In genomic region chr5:170302729-170303501, GRCh38 we compare ENCODE assay signal across 7 cellular contexts.
DNase-seq lines count a peak whose midpoint lies in the region; ATAC-seq lines count a peak whose summit lies in the region.

No MANE protein-coding gene starts in this region.

- H3K4me3 Mint-ChIP-seq in effector memory CD8-positive, alpha-beta T cell: peak overlapping the region; percentile 80 to 85

- H3K4me1 Mint-ChIP-seq in effector memory CD8-positive, alpha-beta T cell (ENCODE audit: low read depth in 2 of 2): peaks cover 41 to 50% of the 10 kb centered on the region in 2 donors

- DNase-seq in activated CD4-positive, CD25-positive, alpha-beta regulatory T cell treated with anti-CD3 and anti-CD28 coated beads, Interleukin-2, amount 50 U/mL, for 72 hours: peak; percentile 51
- peak; percentile 63 to 71 (median 69) for DNase-seq in effector memory CD8-positive, alpha-beta T cell
- DNase-seq in stimulated activated CD4-positive, alpha-beta T cell treated with anti-CD3 and anti-CD28 coated beads, Interleukin-1b, Interleukin-23, amount 100 ng/mL, for 48 hours: peak; percentile 55
- DNase-seq in NCI-H526 treated with DMSO at 0.1 percent for 48 hours (lab: John Stamatoyannopoulos, UW): no peak
- DNase-seq in ACHN: no peak

- ATAC-seq in GM19463 (IDR thresholded peaks at IDR 0.05; ENCODE audit: unreplicated experiment) (peak; percentile 66), HG03439 (IDR thresholded peaks at IDR 0.05; ENCODE audit: unreplicated experiment) (peak; percentile 51)
- ATAC-seq in effector memory CD8-positive, alpha-beta T cell (replicated peaks): peak; percentile 96

- H3K27me3 Mint-ChIP-seq in effector memory CD8-positive, alpha-beta T cell: no peaks in the 10 kb centered on the region

- H3K9me3 Mint-ChIP-seq in effector memory CD8-positive, alpha-beta T cell: no peaks in the 10 kb centered on the region

- in situ Hi-C loops in ACHN (cut with HindIII; ENCODE audit: low pct_ligation_motif_present, low pct_unique_long_range_greater_than_20kb, low sequenced_read_pairs): no loop called here

- H3K36me3 Mint-ChIP-seq in effector memory CD8-positive, alpha-beta T cell (ENCODE audit: insufficient read depth): peaks cover 6% of the 10 kb centered on the region

- peak overlapping the region; percentile 88 to 93 for H3K27ac Mint-ChIP-seq in effector memory CD8-positive, alpha-beta T cell

Comparison
In these comparisons a context has a peak if more than half of its experiments do, and no peak if none do; other contexts are left out.
1. DNase-seq: peak in activated CD4-positive, CD25-positive, alpha-beta regulatory T cell treated with anti-CD3 and anti-CD28 coated beads, Interleukin-2, amount 50 U/mL, for 72 hours (single experiment), effector memory CD8-positive, alpha-beta T cell (3 of 3) and stimulated activated CD4-positive, alpha-beta T cell treated with anti-CD3 and anti-CD28 coated beads, Interleukin-1b, Interleukin-23, amount 100 ng/mL, for 48 hours (single experiment); none in NCI-H526 treated with DMSO at 0.1 percent for 48 hours (single experiment) and ACHN (single experiment).
2. Peak in every context shown above with its lines, with median percentiles within 50 percentile points of each other: ATAC-seq.